1 cellular context compared by ENCODE assay signal in the genomic region with DNA sequence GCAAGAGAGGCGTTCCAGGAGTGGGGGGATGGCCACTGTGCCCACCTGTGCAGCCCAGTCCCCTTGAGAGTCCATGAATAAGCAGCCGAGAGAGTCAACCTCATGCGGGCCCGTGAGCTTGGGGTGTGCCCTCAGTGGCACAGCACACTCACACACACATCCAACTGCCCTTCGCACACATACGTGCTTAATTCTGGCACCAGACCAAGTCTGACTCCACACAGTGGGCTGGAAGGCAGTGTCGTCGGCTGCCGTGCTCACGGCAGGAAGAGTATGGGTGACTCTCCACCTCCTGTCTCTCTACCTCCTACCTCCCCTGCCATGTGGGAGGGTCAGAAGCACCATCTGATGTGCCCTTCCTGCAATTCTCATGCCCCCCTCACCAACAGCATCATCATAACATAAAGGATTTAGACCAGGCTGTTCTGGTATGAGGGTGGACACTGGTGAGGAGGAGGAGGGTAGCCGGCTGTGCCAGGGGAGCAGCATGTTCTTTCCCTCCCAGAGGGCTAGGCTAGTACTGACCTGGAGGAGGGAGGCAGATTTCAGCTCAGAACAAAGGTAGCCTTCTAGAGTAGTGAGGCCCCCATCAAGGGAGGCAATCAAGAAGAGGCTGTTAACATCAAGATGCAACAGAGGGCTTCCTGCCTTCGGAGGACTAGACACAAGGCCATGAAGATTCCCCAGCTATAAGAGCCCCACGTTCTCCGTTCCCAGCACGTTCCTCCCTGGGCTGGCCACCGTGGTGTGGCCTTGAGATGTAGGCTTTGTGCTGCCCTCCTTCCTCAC.
TF ChIP-seq lines count a peak whose summit lies in the region.

No MANE protein-coding gene starts in this region.

TF ChIP-seq in K562, 482 proteins besides CTCF, POLR2A, EP300 and RAD21 (continued from another document):
- TF ChIP-seq, protein P1, sequence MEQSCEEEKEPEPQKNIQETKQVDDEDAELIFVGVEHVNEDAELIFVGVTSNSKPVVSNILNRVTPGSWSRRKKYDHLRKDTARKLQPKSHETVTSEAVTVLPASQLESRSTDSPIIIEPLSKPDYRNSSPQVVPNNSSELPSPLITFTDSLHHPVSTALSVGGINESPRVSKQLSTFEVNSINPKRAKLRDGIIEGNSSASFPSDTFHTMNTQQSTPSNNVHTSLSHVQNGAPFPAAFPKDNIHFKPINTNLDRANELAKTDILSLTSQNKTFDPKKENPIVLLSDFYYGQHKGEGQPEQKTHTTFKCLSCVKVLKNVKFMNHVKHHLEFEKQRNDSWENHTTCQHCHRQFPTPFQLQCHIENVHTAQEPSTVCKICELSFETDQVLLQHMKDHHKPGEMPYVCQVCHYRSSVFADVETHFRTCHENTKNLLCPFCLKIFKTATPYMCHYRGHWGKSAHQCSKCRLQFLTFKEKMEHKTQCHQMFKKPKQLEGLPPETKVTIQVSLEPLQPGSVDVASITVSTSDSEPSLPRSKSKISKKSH (CRISPR knock-in tag; IDR thresholded peaks at IDR 0.05) = no peak
- TF ChIP-seq, protein P2, sequence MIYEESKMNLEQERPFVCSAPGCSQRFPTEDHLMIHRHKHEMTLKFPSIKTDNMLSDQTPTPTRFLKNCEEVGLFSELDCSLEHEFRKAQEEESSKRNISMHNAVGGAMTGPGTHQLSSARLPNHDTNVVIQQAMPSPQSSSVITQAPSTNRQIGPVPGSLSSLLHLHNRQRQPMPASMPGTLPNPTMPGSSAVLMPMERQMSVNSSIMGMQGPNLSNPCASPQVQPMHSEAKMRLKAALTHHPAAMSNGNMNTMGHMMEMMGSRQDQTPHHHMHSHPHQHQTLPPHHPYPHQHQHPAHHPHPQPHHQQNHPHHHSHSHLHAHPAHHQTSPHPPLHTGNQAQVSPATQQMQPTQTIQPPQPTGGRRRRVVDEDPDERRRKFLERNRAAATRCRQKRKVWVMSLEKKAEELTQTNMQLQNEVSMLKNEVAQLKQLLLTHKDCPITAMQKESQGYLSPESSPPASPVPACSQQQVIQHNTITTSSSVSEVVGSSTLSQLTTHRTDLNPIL (CRISPR knock-in tag; IDR thresholded peaks at IDR 0.05) = no peak
- TF ChIP-seq ZNF766 (CRISPR knock-in tag; conservative IDR thresholded peaks at IDR 0.05) (no peak), SIN3A (IDR thresholded peaks at IDR 0.05; ENCODE audit: borderline replicate concordance in 2 of 2, control insufficient read depth in 1 of 2, low read depth in 2 of 2, low read length in 2 of 2) (no peak)
